8 cellular contexts compared by ENCODE assay signal in the genomic region with DNA sequence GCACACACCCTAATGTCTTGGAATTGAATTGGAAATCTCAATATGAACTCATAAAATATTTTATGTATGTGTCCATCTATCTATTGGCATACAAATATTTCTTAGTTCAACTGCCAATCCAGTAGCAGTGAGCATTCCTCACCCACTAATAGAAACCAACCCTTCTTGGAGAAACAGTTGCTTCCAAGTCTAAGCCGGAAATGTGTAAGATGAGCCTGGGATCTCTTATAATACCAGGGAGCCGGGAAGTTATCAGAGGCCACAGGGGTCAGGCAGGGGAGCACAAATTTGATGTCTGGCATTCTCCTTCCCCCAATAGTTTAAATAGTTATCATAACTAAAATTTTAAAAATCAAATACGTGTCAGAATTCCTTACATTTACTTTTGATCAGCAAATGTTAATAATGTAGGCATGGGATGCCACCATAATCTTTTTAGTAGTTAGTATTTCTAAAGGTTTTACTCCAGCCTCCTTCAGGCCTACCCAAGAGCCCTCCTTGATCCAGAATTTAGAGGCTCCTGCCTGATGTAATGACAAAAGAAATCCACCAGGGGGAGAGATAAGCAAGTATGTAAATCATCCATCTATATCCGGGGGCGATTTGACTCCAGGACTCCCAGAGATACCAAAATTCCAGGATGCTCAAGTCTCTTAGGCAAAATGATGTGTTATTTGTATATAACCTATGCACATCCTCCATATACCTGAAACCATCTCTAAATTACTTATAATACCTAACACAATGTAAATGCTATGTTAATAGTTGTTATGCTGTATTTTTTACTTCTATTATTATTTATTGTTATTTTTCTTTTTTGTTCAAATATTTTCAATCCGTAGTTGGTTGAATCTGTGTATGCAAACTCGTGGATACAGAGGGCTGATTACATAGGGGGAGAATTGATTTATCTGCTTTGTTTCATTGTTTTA.
DNase-seq lines count a peak whose midpoint lies in the region; ATAC-seq, FAIRE-seq and TF ChIP-seq lines count a peak whose summit lies in the region.

No MANE protein-coding gene starts in this region.

- dilution Hi-C loops in keratinocyte (cut with MboI; ENCODE audit: extremely low pct_ligation_motif_present, low sequenced_read_pairs) = no loop called here

- H3K36me3 ChIP-seq in heart right ventricle (no peaks in the 10 kb centered on the region), GM12878 (ENCODE audit: control insufficient read depth in 2 of 2, insufficient read depth in 2 of 2, low read length in 1 of 2) (no peaks in the 10 kb centered on the region), keratinocyte (ENCODE audit: control insufficient read depth in 2 of 2, extremely low read depth in 1 of 2, insufficient read depth in 2 of 2, low read length in 2 of 2) (no peaks in the 10 kb centered on the region), tibial nerve (no peaks in the 10 kb centered on the region)

- H3K4me1 ChIP-seq in heart right ventricle (no peaks in the 10 kb centered on the region), GM12878 (ENCODE audit: control insufficient read depth, insufficient read depth, low read length) (no peaks in the 10 kb centered on the region), keratinocyte (ENCODE audit: control insufficient read depth, extremely low read depth, insufficient read depth, low read length) (peaks cover under 1% of the 10 kb centered on the region), tibial nerve (no peaks in the 10 kb centered on the region)

- peak in 1 of 8 donors; percentile 33 for ATAC-seq in heart right ventricle
- no peak for ATAC-seq in Right ventricle myocardium inferior
- peak; percentile 86 for ATAC-seq in GM12878

- TF ChIP-seq CTCF in heart right ventricle (IDR thresholded peaks at IDR 0.05) (peak; percentile 42 to 88 (median 73)), GM12878 (IDR thresholded peaks at IDR 0.05 in 2 of 3, conservative IDR thresholded peaks at IDR 0.05 in 1 of 3; ENCODE audit: control insufficient read depth in 2 of 3, extremely low read depth in 1 of 3, insufficient read depth in 1 of 3, low read depth in 3 of 3, low read length in 3 of 3) (peak; percentile 70 to 76 (median 71)), keratinocyte (optimal IDR thresholded peaks at IDR 0.05 in 1 of 3, IDR thresholded peaks at IDR 0.05 in 1 of 3, conservative IDR thresholded peaks at IDR 0.05 in 1 of 3; ENCODE audit: extremely low read depth in 1 of 3, insufficient read depth in 2 of 3, low read length in 3 of 3) (peak; percentile 47 to 66 (median 62)), tibial nerve (IDR thresholded peaks at IDR 0.05) (peak; percentile 48 to 83 (median 56))

- TF ChIP-seq POLR2A in GM12878 (IDR thresholded peaks at IDR 0.05; ENCODE audit: low read depth, low read length) (no peak), tibial nerve (IDR thresholded peaks at IDR 0.05) (no peak)

- H3K27ac ChIP-seq in heart right ventricle (no peak overlapping the region), GM12878 (ENCODE audit: control insufficient read depth, insufficient read depth) (no peak overlapping the region), keratinocyte (ENCODE audit: control insufficient read depth, insufficient read depth, low read length) (no peak overlapping the region), tibial nerve (no peak overlapping the region)

- RAD21 ChIA-PET in GM12878 (lab: Charles Lee; ENCODE audit: unreplicated experiment) = interaction anchor here (0.8 to 1.5 kb wide), 3 partner anchors 122 to 156 kb away, joined by 3 to 10 read pairs (median 5); no protein-coding TSS in a partner anchor

- POLR2A ChIA-PET in GM12878 (lab: Charles Lee) = no interaction called here

- H2AFZ ChIP-seq in GM12878 (ENCODE audit: control insufficient read depth, low read depth, low read length) (no peak overlapping the region), keratinocyte (ENCODE audit: control insufficient read depth, low read length) (no peak overlapping the region)

- H4K20me1 ChIP-seq in GM12878 (ENCODE audit: control insufficient read depth, insufficient read depth) = no peaks in the 10 kb centered on the region
- H4K20me1 ChIP-seq in keratinocyte (ENCODE audit: control insufficient read depth, extremely low read depth, insufficient read depth, low read length) = no peaks in the 10 kb centered on the region

- H3K79me2 ChIP-seq in GM12878 (ENCODE audit: control insufficient read depth, insufficient read depth, low read length) (no peaks in the 10 kb centered on the region), keratinocyte (ENCODE audit: control insufficient read depth, insufficient read depth, low read length) (no peaks in the 10 kb centered on the region)

- no peak overlapping the region for H3K4me2 ChIP-seq in GM12878 (ENCODE audit: control insufficient read depth, insufficient read depth)
- H3K4me2 ChIP-seq in keratinocyte (ENCODE audit: control insufficient read depth, extremely low read depth, insufficient read depth, low read depth, low read length) = no peak overlapping the region

- peaks cover 0 to 10% (median 2%) of the 10 kb centered on the region in 7 donors for H3K27me3 ChIP-seq in heart right ventricle
- H3K27me3 ChIP-seq in GM12878 (replicated peaks in 1 of 2; ENCODE audit: control insufficient read depth in 2 of 2, insufficient read depth in 2 of 2, low read length in 1 of 2) = no peaks in the 10 kb centered on the region; a peak in 1 of 4 replicates
- H3K27me3 ChIP-seq in keratinocyte (ENCODE audit: control insufficient read depth, extremely low read depth, insufficient read depth, low read length) = no peaks in the 10 kb centered on the region
- H3K27me3 ChIP-seq in tibial nerve = no peaks in the 10 kb centered on the region

- intact Hi-C loops in heart right ventricle (cut with DNase I) (loop anchor here in 7 of 10 donors (2.0 to 10.0 kb wide), 4 partner anchors 150 to 160 kb away; no protein-coding TSS in a partner anchor), Right ventricle myocardium inferior (cut with DNase I) (loop anchor here (2.0 kb wide), 1 partner anchor 156 kb away; no protein-coding TSS in a partner anchor), GM12878 (cut with micrococcal nuclease; ENCODE audit: unreplicated experiment) (loop anchor here (1.0 to 2.0 kb wide), 3 partner anchors 58 to 172 kb away; no protein-coding TSS in a partner anchor)

- in situ Hi-C loops in GM12878 (cut with MboI) = loop anchor here (5.0 kb wide), 1 partner anchor 158 kb away; no protein-coding TSS in a partner anchor

- WGBS in heart right ventricle, 2 donors = 35 to 36% methylated on average over 7 of the region's 7 CpGs
- 8% methylated on average over 7 of the region's 7 CpGs for WGBS in GM12878 (ENCODE audit: insufficient coverage, insufficient replicate concordance, low lambda C conversion rate, missing lambda C conversion rate)
- 30 to 38% methylated on average over 7 of the region's 7 CpGs for WGBS in tibial nerve, 2 donors

- peak in 1 of 2 donors; percentile 14 for DNase-seq in heart right ventricle
- no peak for DNase-seq in Right ventricle myocardium inferior (ENCODE audit: missing footprints)
- DNase-seq in HPDE6-E6E7 (ENCODE audit: extremely low spot score) = peak; percentile 48
- peak; percentile 93 for DNase-seq in NCI-H69 (lab: John Stamatoyannopoulos, UW)
- DNase-seq in GM12878 (ENCODE audit: low read depth, low spot score) = peak; percentile 20
- DNase-seq in keratinocyte (ENCODE audit: low read depth, low spot score) = peak; percentile 48
- peak in 1 of 2 donors; percentile 34 for DNase-seq in tibial nerve (ENCODE audit: low spot score in 2 of 2)
- no peak for DNase-seq in UCSD-AML1 (lab: John Stamatoyannopoulos, UW; ENCODE audit: unreplicated experiment)

- H3K4me3 ChIP-seq in heart right ventricle (no peak overlapping the region), GM12878 (no peak overlapping the region), keratinocyte (ENCODE audit: control insufficient read depth in 2 of 3, extremely low read depth in 1 of 3, insufficient read depth in 2 of 3, low read depth in 1 of 3, low read length in 3 of 3) (no peak overlapping the region), tibial nerve (no peak overlapping the region)

- SMC1A ChIA-PET in GM12878 (lab: Charles Lee; ENCODE audit: uncharacterized antibody, unreplicated experiment) = interaction anchor here (0.8 to 2.4 kb wide), 2 partner anchors 155 to 173 kb away, joined by 5 to 21 read pairs; no protein-coding TSS in a partner anchor

- H3K9me3 ChIP-seq in heart right ventricle (no peaks in the 10 kb centered on the region), GM12878 (replicated peaks; ENCODE audit: control insufficient read depth, insufficient read depth, low read length) (no peaks in the 10 kb centered on the region), keratinocyte (ENCODE audit: control insufficient read depth, low read depth, low read length) (no peaks in the 10 kb centered on the region), tibial nerve (no peaks in the 10 kb centered on the region)

- H3K9me1 ChIP-seq in keratinocyte (ENCODE audit: control insufficient read depth, extremely low read depth, insufficient read depth, low read length) = no peaks in the 10 kb centered on the region

- BruUV-seq in GM12878 (replicated peaks; lab: Mats Ljungman, UMichigan) = no TSS peak

- H3K9ac ChIP-seq in GM12878 (ENCODE audit: control insufficient read depth, insufficient read depth, low read length) (no peak overlapping the region), keratinocyte (ENCODE audit: control insufficient read depth, extremely low read depth, insufficient read depth, low read length) (no peak overlapping the region)

- CTCF ChIA-PET in GM12878 (lab: Yijun Ruan, JAX) = interaction anchor here (0.5 to 3.0 kb wide), 5 partner anchors 60 to 1878 kb away, joined by 3 to 35 read pairs (median 5); no protein-coding TSS in a partner anchor

- TF ChIP-seq EP300 in GM12878 (IDR thresholded peaks at IDR 0.05; ENCODE audit: borderline replicate concordance in 1 of 2, control insufficient read depth in 1 of 2, low read depth in 2 of 2, low read length in 2 of 2) = no peak
- TF ChIP-seq EP300 in tibial nerve (IDR thresholded peaks at IDR 0.05) = no peak

- FAIRE-seq in GM12878 (lab: Jason Lieb, UNC) (peak; percentile 76), keratinocyte (lab: Jason Lieb, UNC) (peak; percentile 81)

- peak; percentile 88 for TF ChIP-seq RAD21 in GM12878 (IDR thresholded peaks at IDR 0.05; ENCODE audit: insufficient read depth, low read depth, low read length)

TF ChIP-seq in GM12878, 131 proteins besides CTCF, POLR2A, EP300 and RAD21 (continues in another document):
- TF ChIP-seq SPI1 (IDR thresholded peaks at IDR 0.05; ENCODE audit: borderline replicate concordance, insufficient read depth, low read depth, low read length) (no peak), WRNIP1 (IDR thresholded peaks at IDR 0.05; ENCODE audit: borderline replicate concordance, low read depth, low read length) (no peak), SMC3 (IDR thresholded peaks at IDR 0.05; ENCODE audit: borderline replicate concordance, low read length) (peak; percentile 73; the same call in 1 of the 2 replicates), RUNX3 (IDR thresholded peaks at IDR 0.05; ENCODE audit: low read length) (no peak), POU2F2 (IDR thresholded peaks at IDR 0.05; ENCODE audit: borderline replicate concordance, low read depth, low read length) (peak; percentile 48; the same call in 1 of the 3 replicates), STAT3 (IDR thresholded peaks at IDR 0.05; ENCODE audit: low read depth, low read length) (no peak), YY1 (IDR thresholded peaks at IDR 0.05; ENCODE audit: low read depth, low read length) (0 out of 2 replicates have a peak, but pooled peaks have one; percentile 13)

Comparison
In these comparisons a context has a peak if more than half of its experiments do, and no peak if none do; other contexts are left out.
1. DNase-seq: peak in HPDE6-E6E7 (single experiment), NCI-H69 (single experiment), GM12878 (single experiment) and keratinocyte (single experiment); none in Right ventricle myocardium inferior (single experiment) and UCSD-AML1 (single experiment).
2. Peak in every context shown above with its lines, with median percentiles within 50 percentile points of each other: CTCF ChIP-seq.